In genomic region chr15:45773149-45773548, GRCh38 we compare ENCODE assay signal across 21 cellular contexts.
"Had no signal": no experiment of that assay in that cellular context is flagged by ENCODE, and none has a peak within 500 bp of the region (broad histone marks: within the 10 kb centered on the region; RNA-seq: fewer than 3 reads in every experiment).

No MANE protein-coding gene starts in this region.

- DNase-seq: activated CD4-positive, alpha-beta T cell treated with anti-CD3 and anti-CD28 coated beads for 1 hour; activated CD8-positive, alpha-beta memory T cell treated with anti-CD3 and anti-CD28 coated beads for 24 hours; activated CD8-positive, alpha-beta memory T cell treated with anti-CD3 and anti-CD28 coated beads, Interleukin-2, amount 50 U/mL, for 4 hours; activated naive CD4-positive, alpha-beta T cell; activated naive CD8-positive, alpha-beta T cell treated with anti-CD3 and anti-CD28 coated beads for 36 hours; activated T-cell treated with anti-CD3 and anti-CD28 coated beads, Interleukin-2, amount 50 U/mL, for 24 hours; amniotic stem cell; cerebellar nuclear complex; hippocampal formation; left cardiac atrium; pancreas; psoas muscle; stimulated activated CD4-positive, alpha-beta T cell treated with anti-CD3 and anti-CD28 coated beads, Interleukin-4, amount 100 ng/mL, for 24 hours; stimulated activated naive CD4-positive, alpha-beta T cell treated with Interleukin-2 at 50 U/mL for 16 hours; upper lobe of left lung had no signal

- H3K36me3 ChIP-seq: neutrophil, pancreas, right atrium auricular region, thoracic aorta, upper lobe of left lung had no signal

- ATAC-seq: left cardiac atrium, pancreas, psoas muscle had no signal

- H3K27ac ChIP-seq: coronary artery, neutrophil, pancreas, psoas muscle, right atrium auricular region, thoracic aorta, upper lobe of left lung had no signal

- FAIRE-seq: frontal cortex, islet of Langerhans, pancreas had no signal

- H3K9me3 ChIP-seq: neutrophil, pancreas, psoas muscle, right atrium auricular region, thoracic aorta, upper lobe of left lung had no signal

- H3K4me1 ChIP-seq: pancreas, psoas muscle, right atrium auricular region, upper lobe of left lung had no signal

- H3K27me3 ChIP-seq: neutrophil, pancreas, right atrium auricular region, upper lobe of left lung had no signal

- H3K4me3 ChIP-seq: coronary artery, pancreas, psoas muscle, right atrium auricular region, thoracic aorta, upper lobe of left lung had no signal
